ENCODE assay signal across 8 cellular contexts in genomic region chr2:27753744-27754588, GRCh38. TPM values are rescaled to one million over a fixed set of nuclear protein-coding genes. Genes with fewer than 3 reads are reported as not detected.
DNase-seq lines count a peak whose midpoint lies in the region; ATAC-seq and TF ChIP-seq lines count a peak whose summit lies in the region.

No MANE protein-coding gene starts in this region.

- no peak overlapping the region for H4K91ac ChIP-seq in mesenchymal stem cell (ENCODE audit: low read length)

- H3K27ac Mint-ChIP-seq in GM23338: peak overlapping the region; percentile 99; the same call in 1 of the 2 replicates
- peak overlapping the region; percentile 25 for H3K27ac Mint-ChIP-seq in activated CD4-positive, alpha-beta T cell treated with anti-CD3 and anti-CD28 coated beads, Interleukin-2, amount 10 ng/mL, durations not matched to agents 24 days and 14 days

- no peak overlapping the region for H3K27ac ChIP-seq in GM23338 (ENCODE audit: low read depth)
- peak overlapping the region; percentile 4 for H3K27ac ChIP-seq in mesenchymal stem cell (ENCODE audit: low read length, poor library complexity, severe bottlenecking)

- peaks cover 7% of the 10 kb centered on the region; the same call in 2 of the 3 replicates for H3K9me3 Mint-ChIP-seq in GM23338
- H3K9me3 Mint-ChIP-seq in activated CD4-positive, alpha-beta T cell treated with anti-CD3 and anti-CD28 coated beads, Interleukin-2, amount 10 ng/mL, durations not matched to agents 24 days and 14 days: peaks cover 7% of the 10 kb centered on the region

- H3K9me2 ChIP-seq in GM23338 (ENCODE audit: insufficient read depth): no peaks in the 10 kb centered on the region

- no peaks in the 10 kb centered on the region for H3K79me2 ChIP-seq in GM23338 (replicated peaks; ENCODE audit: insufficient read depth)

- H2BK12ac ChIP-seq in mesenchymal stem cell (ENCODE audit: low read length in 2 of 2): no peak overlapping the region

- H2BK15ac ChIP-seq in mesenchymal stem cell (ENCODE audit: low read depth, poor library complexity, severe bottlenecking): no peak overlapping the region

- peaks cover 10% of the 10 kb centered on the region for H3K27me3 Mint-ChIP-seq in GM23338 (ENCODE audit: insufficient read depth, low read depth, poor library complexity)
- peaks cover 3% of the 10 kb centered on the region for H3K27me3 Mint-ChIP-seq in activated CD4-positive, alpha-beta T cell treated with anti-CD3 and anti-CD28 coated beads, Interleukin-2, amount 10 ng/mL, durations not matched to agents 24 days and 14 days

- H2AFZ ChIP-seq in GM23338 (peak overlapping the region; percentile 98; the same call in 1 of the 2 replicates), mesenchymal stem cell (ENCODE audit: low read depth, low read length) (no peak overlapping the region)

- H3K4me1 ChIP-seq in GM23338 (ENCODE audit: insufficient read depth): peaks cover 13% of the 10 kb centered on the region
- peaks cover 4% of the 10 kb centered on the region for H3K4me1 ChIP-seq in mesenchymal stem cell (ENCODE audit: control insufficient read depth, insufficient read depth, low read depth, low read length)

- no peak overlapping the region for H2BK120ac ChIP-seq in mesenchymal stem cell (ENCODE audit: low read depth, low read length)

- TF ChIP-seq CTCF in AG09309 (IDR thresholded peaks at IDR 0.05; ENCODE audit: control insufficient read depth, insufficient read depth, low read depth, low read length, missing control alignments) (peak; percentile 97), GM23338 (conservative IDR thresholded peaks at IDR 0.05; ENCODE audit: low read depth in 2 of 2) (peak; percentile 92 to 98)

- H3K79me1 ChIP-seq in mesenchymal stem cell (replicated peaks; ENCODE audit: low read length, poor library complexity, severe bottlenecking): no peaks in the 10 kb centered on the region

- 0 out of 2 replicates have a peak, but pooled peaks cover 5% of the 10 kb centered on the region for H3F3A ChIP-seq in GM23338 (replicated peaks; ENCODE audit: low read depth)

- peak overlapping the region; percentile 77 for H3K4me3 Mint-ChIP-seq in GM23338
- H3K4me3 Mint-ChIP-seq in activated CD4-positive, alpha-beta T cell treated with anti-CD3 and anti-CD28 coated beads, Interleukin-2, amount 10 ng/mL, durations not matched to agents 24 days and 14 days: no peak overlapping the region

- WGBS in mesenchymal stem cell: 31% methylated on average over 6 of the region's 6 CpGs

- H4K20me1 ChIP-seq in GM23338 (replicated peaks; ENCODE audit: insufficient read depth): no peaks in the 10 kb centered on the region

- no peak overlapping the region for H3K14ac ChIP-seq in mesenchymal stem cell (ENCODE audit: low read length in 2 of 2)

- no peak overlapping the region for H3K9ac ChIP-seq in mesenchymal stem cell (ENCODE audit: low read length)

- peaks cover 33% of the 10 kb centered on the region for H3K4me1 Mint-ChIP-seq in GM23338
- peaks cover 8% of the 10 kb centered on the region for H3K4me1 Mint-ChIP-seq in activated CD4-positive, alpha-beta T cell treated with anti-CD3 and anti-CD28 coated beads, Interleukin-2, amount 10 ng/mL, durations not matched to agents 24 days and 14 days

- no peak overlapping the region for H3K18ac ChIP-seq in mesenchymal stem cell (ENCODE audit: low read depth in 1 of 2, low read length in 2 of 2)

- H3K4ac ChIP-seq in mesenchymal stem cell (ENCODE audit: low read depth in 1 of 2, low read length in 2 of 2): no peak overlapping the region

- peaks cover 5% of the 10 kb centered on the region for H3K9me3 ChIP-seq in mesenchymal stem cell (ENCODE audit: control insufficient read depth, low read length)

- H2AK5ac ChIP-seq in mesenchymal stem cell (ENCODE audit: low read length, severe bottlenecking): peak overlapping the region; percentile 29

- intact Hi-C loops in activated CD4-positive, alpha-beta T cell treated with anti-CD3 and anti-CD28 coated beads, Interleukin-2, amount 10 ng/mL, durations not matched to agents 24 days and 14 days (cut with micrococcal nuclease): loop anchor here (1.0 to 5.0 kb wide), 4 partner anchors 51 to 698 kb away; no protein-coding TSS in a partner anchor

- H3K36me3 Mint-ChIP-seq in GM23338 (ENCODE audit: low read depth): peaks cover 27% of the 10 kb centered on the region
- H3K36me3 Mint-ChIP-seq in activated CD4-positive, alpha-beta T cell treated with anti-CD3 and anti-CD28 coated beads, Interleukin-2, amount 10 ng/mL, durations not matched to agents 24 days and 14 days (ENCODE audit: low read depth): no peaks in the 10 kb centered on the region

- H3K36me3 ChIP-seq in GM23338 (ENCODE audit: insufficient read depth) (no peaks in the 10 kb centered on the region), mesenchymal stem cell (ENCODE audit: control insufficient read depth in 1 of 2, insufficient read depth in 2 of 2, low read depth in 1 of 2, low read length in 2 of 2) (no peaks in the 10 kb centered on the region)

- H3K4me3 ChIP-seq in AG09309 (ENCODE audit: control insufficient read depth, low read depth, low read length): no peak overlapping the region
- H3K4me3 ChIP-seq in GM23338: peak overlapping the region; percentile 71; the same call in 1 of the 2 replicates
- no peak overlapping the region for H3K4me3 ChIP-seq in mesenchymal stem cell (ENCODE audit: insufficient read depth in 1 of 2, low read depth in 1 of 2, low read length in 2 of 2)

- no peak overlapping the region for H4K8ac ChIP-seq in mesenchymal stem cell (ENCODE audit: low read length)

- peak; percentile 86 for ATAC-seq in GM23338

- H3K4me2 ChIP-seq in GM23338: peak overlapping the region; percentile 83; the same call in 1 of the 2 replicates
- H3K4me2 ChIP-seq in mesenchymal stem cell (ENCODE audit: low read length, poor library complexity, severe bottlenecking): no peak overlapping the region

- peak; percentile 32 for DNase-seq in AG09309 (ENCODE audit: low read depth)
- DNase-seq in GM23338 (ENCODE audit: low spot score): peak; percentile 91
- peak; percentile 62 to 84 for DNase-seq in NCI-H524 (lab: John Stamatoyannopoulos, UW)
- peak; percentile 94 for DNase-seq in activated CD4-positive, alpha-beta T cell treated with anti-CD3 and anti-CD28 coated beads, Interleukin-2, amount 10 ng/mL, durations not matched to agents 24 days and 14 days
- peak; percentile 91 for DNase-seq in ecto neural progenitor cell (ENCODE audit: low spot score)
- peak; percentile 77 for DNase-seq in mesenchymal stem cell
- DNase-seq in stimulated activated CD8-positive, alpha-beta memory T cell treated with anti-CD3 and anti-CD28 coated beads, Interleukin-4, amount 100 ng/mL, for 4 hours (ENCODE audit: low read depth in 2 of 2, low spot score in 1 of 2): peak; percentile 18 to 52
- no peak for DNase-seq in inferior parietal cortex (ENCODE audit: extremely low spot score)

- H3K27me3 ChIP-seq in GM23338 (ENCODE audit: insufficient read depth) (no peaks in the 10 kb centered on the region), mesenchymal stem cell (ENCODE audit: control insufficient read depth in 1 of 2, insufficient read depth in 1 of 2, low read length in 2 of 2) (no peaks in the 10 kb centered on the region)

- no peak overlapping the region for H2BK5ac ChIP-seq in mesenchymal stem cell (ENCODE audit: low read depth, low read length, poor library complexity, severe bottlenecking)

- H3K23ac ChIP-seq in mesenchymal stem cell (ENCODE audit: low read length in 2 of 2): no peak overlapping the region

TF ChIP-seq in GM23338, 12 proteins besides CTCF, POLR2A, EP300 and RAD21 (continues in another document):
- TF ChIP-seq ZNF114 (CRISPR knock-in tag; IDR thresholded peaks at IDR 0.05) (no peak), JUNB (IDR thresholded peaks at IDR 0.05; ENCODE audit: unreplicated experiment) (no peak)

RNA-seq across cellular contexts. Expression of gene MRPL33, which starts 17.6 kb away (rescaled TPM):
- total RNA-seq in GM23338 (2014; rRNA removed; shearing (Covaris generic)): 80.5 and 83.9 TPM in 2 replicates
- 292 and 310 TPM in 2 replicates for polyA plus RNA-seq in GM23338 (2016; fragmentation: Nextera tagmentation; extraction: Ambion mirVana)
- total RNA-seq in activated CD4-positive, alpha-beta T cell treated with anti-CD3 and anti-CD28 coated beads, Interleukin-2, amount 10 ng/mL, durations not matched to agents 24 days and 14 days: 59.0 and 59.6 TPM in 2 replicates
- polyA plus RNA-seq in mesenchymal stem cell (2013, experiment 1 of 2): 295 TPM
- polyA plus RNA-seq in mesenchymal stem cell (2013, experiment 2 of 2): 307 TPM
